In the genomic region with DNA sequence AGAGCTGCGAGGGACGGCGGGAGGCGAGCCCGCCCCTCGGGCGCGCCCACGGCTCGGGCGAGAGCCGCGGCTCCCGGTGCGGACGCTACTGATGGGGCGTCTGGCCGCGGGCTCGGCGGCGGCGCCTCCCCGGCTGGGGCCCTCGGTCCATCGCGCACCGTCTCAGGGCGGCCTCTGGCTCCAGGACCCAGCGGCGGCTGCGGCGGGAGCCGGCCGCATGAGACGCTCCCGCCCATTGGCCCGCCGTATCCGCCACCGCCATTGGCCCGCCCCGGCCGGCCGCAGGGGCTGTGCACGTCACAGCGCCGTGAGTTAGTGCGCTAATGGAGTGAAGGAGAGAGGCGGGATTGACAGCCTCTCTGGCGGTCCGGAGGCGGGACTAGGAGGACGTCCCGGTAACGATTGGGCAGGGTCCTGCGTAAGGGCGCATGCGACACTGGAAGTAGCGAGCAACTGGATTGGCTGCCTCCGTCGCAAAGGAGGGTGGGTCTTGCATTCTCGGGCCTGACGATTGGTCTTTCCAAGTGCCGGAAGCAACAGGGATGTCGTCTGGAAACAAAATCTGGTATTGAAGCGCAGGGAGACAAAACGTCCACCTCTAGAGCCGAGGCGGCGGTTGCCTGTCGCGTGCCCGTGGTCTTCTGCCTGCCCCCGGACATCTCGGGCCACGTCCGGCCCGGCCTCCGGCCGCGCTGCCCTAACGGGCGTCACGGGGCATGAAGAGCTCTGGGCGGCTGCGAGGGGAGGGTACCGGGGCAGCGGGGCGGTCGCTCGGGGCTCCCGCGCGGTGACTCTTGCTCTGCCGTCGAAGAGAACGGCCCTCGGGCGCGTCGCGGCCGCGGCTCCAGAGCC, we compare ENCODE assay signal across 8 cellular contexts. TPM values are rescaled to one million over a fixed set of nuclear protein-coding genes. Genes with fewer than 3 reads are reported as not detected.
DNase-seq lines count a peak whose midpoint lies in the region; ATAC-seq and TF ChIP-seq lines count a peak whose summit lies in the region.

Gene ANKRD11 (minus strand): TSS at position 176 of the 852 bp plus-strand sequence. CDS start 173,542 bp downstream, outside the sequence.

- peak within 1 kb of the TSS; percentile 72 for H2AFZ ChIP-seq in trophoblast cell (ENCODE audit: insufficient read depth, low read length, poor library complexity)

- H3K27ac ChIP-seq in cardiac muscle cell (peak within 1 kb of the TSS; percentile 99), trophoblast cell (ENCODE audit: low read depth, low read length) (peak within 1 kb of the TSS; percentile 71), transverse colon (peak within 1 kb of the TSS; percentile 98 to 100 (median 100))

- peak within 1 kb of the TSS; percentile 76 for H4K8ac ChIP-seq in trophoblast cell (ENCODE audit: low read depth, low read length)

- no peak for TF ChIP-seq CTCF in GM12875 (IDR thresholded peaks at IDR 0.05; ENCODE audit: borderline replicate concordance, insufficient read depth, low read depth, low read length)
- TF ChIP-seq CTCF in cardiac muscle cell (IDR thresholded peaks at IDR 0.05; ENCODE audit: low read depth, low read length), result no peak
- no peak for TF ChIP-seq CTCF in transverse colon (IDR thresholded peaks at IDR 0.05)

- ATAC-seq in HG02798 (IDR thresholded peaks at IDR 0.05; ENCODE audit: poor library complexity, unreplicated experiment), result peak; percentile 90

- no peaks in the 10 kb centered on the region for H3K36me3 ChIP-seq in adipocyte (ENCODE audit: control insufficient read depth, insufficient read depth, low read length, severe bottlenecking)
- H3K36me3 ChIP-seq in cardiac muscle cell, result no peaks in the 10 kb centered on the region
- peaks cover 0 to 2% of the 10 kb centered on the region in 2 experiments for H3K36me3 ChIP-seq in trophoblast cell (ENCODE audit: control insufficient read depth in 1 of 2, insufficient read depth in 2 of 2, low read length in 2 of 2)
- no peaks in the 10 kb centered on the region for H3K36me3 ChIP-seq in transverse colon

- no peak within 1 kb of the TSS for H3K23ac ChIP-seq in trophoblast cell (ENCODE audit: low read length)

- H3K14ac ChIP-seq in trophoblast cell (ENCODE audit: low read length), result peak within 1 kb of the TSS; percentile 70

- no peaks in the 10 kb centered on the region for H3K9me3 ChIP-seq in adipocyte (ENCODE audit: control insufficient read depth, low read length)
- no peaks in the 10 kb centered on the region for H3K9me3 ChIP-seq in cardiac muscle cell (ENCODE audit: low read depth)
- no peaks in the 10 kb centered on the region for H3K9me3 ChIP-seq in trophoblast cell (ENCODE audit: insufficient read depth, low read depth, low read length)
- no peaks in the 10 kb centered on the region for H3K9me3 ChIP-seq in transverse colon

- peak within 1 kb of the TSS; percentile 76 for H3K18ac ChIP-seq in trophoblast cell (ENCODE audit: low read length)

- DNase-seq in NCI-H1436 (lab: John Stamatoyannopoulos, UW) (peak; percentile 99), T follicular helper cell (ENCODE audit: low read depth) (peak; percentile 98), adipocyte (ENCODE audit: low read depth) (peak; percentile 100), cardiac muscle cell (ENCODE audit: low read depth in 1 of 2, low spot score in 1 of 2) (peak; percentile 100), trophoblast cell (peak; percentile 99 to 100), transverse colon (peak; percentile 99)

- peak within 1 kb of the TSS; percentile 86 for H2BK5ac ChIP-seq in trophoblast cell (ENCODE audit: low read depth, low read length, poor library complexity)

- peak within 1 kb of the TSS; percentile 95 for H3K4me2 ChIP-seq in trophoblast cell (ENCODE audit: low read length)

- H3K79me1 ChIP-seq in trophoblast cell (ENCODE audit: low read length), result peaks cover 6% of the 10 kb centered on the region

- in situ Hi-C loops in transverse colon (cut with MboI; ENCODE audit: low pct_ligation_motif_present in 1 of 4, low pct_unique_long_range_greater_than_20kb in 1 of 4, low sequenced_read_pairs in 3 of 4), result loop anchor here in 1 of 4 donors (10.0 kb wide), 1 partner anchor 156 kb away; no protein-coding TSS in a partner anchor

- intact Hi-C loops in transverse colon (cut with DNase I; ENCODE audit: low total_unique reads), result no loop called here

- H4K91ac ChIP-seq in trophoblast cell (ENCODE audit: low read depth, low read length), result peak within 1 kb of the TSS; percentile 86

- H2BK12ac ChIP-seq in trophoblast cell (ENCODE audit: low read length), result no peak within 1 kb of the TSS

- H3K4ac ChIP-seq in trophoblast cell (ENCODE audit: low read depth, low read length), result peak within 1 kb of the TSS; percentile 87

- H4K12ac ChIP-seq in trophoblast cell (ENCODE audit: low read depth, low read length), result peak within 1 kb of the TSS; percentile 87

- H3K79me2 ChIP-seq in trophoblast cell (ENCODE audit: control insufficient read depth, insufficient read depth, low read length, poor library complexity), result peaks cover 18% of the 10 kb centered on the region

- TF ChIP-seq POLR2A in transverse colon (IDR thresholded peaks at IDR 0.05), result peak; percentile 88

- no peak within 1 kb of the TSS for H2BK120ac ChIP-seq in trophoblast cell (ENCODE audit: insufficient read depth, low read length, poor library complexity)

- WGBS in trophoblast cell (ENCODE audit: extremely low coverage, insufficient coverage, insufficient read length), result no CpG with 5 or more reads among the region's 105 CpGs
- WGBS in transverse colon (ENCODE audit: low coverage in 1 of 2), 2 donors, result 0% methylated on average over 45 of the region's 105 CpGs; no CpG with 5 or more reads in 1 of the 2 donors

- H3K9ac ChIP-seq in adipocyte (ENCODE audit: low read length) (peak within 1 kb of the TSS; percentile 90), trophoblast cell (ENCODE audit: low read length) (peak within 1 kb of the TSS; percentile 94)

- H3K4me3 ChIP-seq in GM12875 (ENCODE audit: low read depth, low read length), result peak within 1 kb of the TSS; percentile 75
- peak within 1 kb of the TSS; percentile 89 for H3K4me3 ChIP-seq in adipocyte (ENCODE audit: low read length)
- peak within 1 kb of the TSS; percentile 96 for H3K4me3 ChIP-seq in cardiac muscle cell
- H3K4me3 ChIP-seq in trophoblast cell (ENCODE audit: low read depth, low read length), result peak within 1 kb of the TSS; percentile 94
- peak within 1 kb of the TSS; percentile 93 to 100 (median 99) for H3K4me3 ChIP-seq in transverse colon

- no peak for TF ChIP-seq EP300 in transverse colon (IDR thresholded peaks at IDR 0.05; ENCODE audit: low read depth)

- H3K27me3 ChIP-seq in adipocyte (replicated peaks; ENCODE audit: control insufficient read depth, insufficient read depth, low read length) (no peaks in the 10 kb centered on the region), cardiac muscle cell (no peaks in the 10 kb centered on the region), trophoblast cell (ENCODE audit: insufficient read depth, low read length) (no peaks in the 10 kb centered on the region), transverse colon (no peaks in the 10 kb centered on the region)

- H3K4me1 ChIP-seq in adipocyte (ENCODE audit: control insufficient read depth, insufficient read depth, low read length), result peaks cover 48% of the 10 kb centered on the region
- H3K4me1 ChIP-seq in cardiac muscle cell (ENCODE audit: low read depth), result peaks cover 26% of the 10 kb centered on the region
- H3K4me1 ChIP-seq in trophoblast cell (ENCODE audit: control insufficient read depth in 1 of 2, insufficient read depth in 2 of 2, low read length in 2 of 2), result peaks cover 10 to 18% of the 10 kb centered on the region in 2 experiments
- peaks cover 29 to 57% (median 38%) of the 10 kb centered on the region in 4 donors for H3K4me1 ChIP-seq in transverse colon

- H2AK5ac ChIP-seq in trophoblast cell (ENCODE audit: low read length), result peak within 1 kb of the TSS; percentile 42

RNA-seq across cellular contexts. Expression of gene ANKRD11, which starts in this region (rescaled TPM):
- 70.1 and 111 TPM in 2 replicates for total RNA-seq in cardiac muscle cell
- 131 and 159 TPM in 2 replicates for polyA plus RNA-seq in cardiac muscle cell
- 101 and 102 TPM in 2 replicates for polyA plus RNA-seq in trophoblast cell (2013)
- total RNA-seq in transverse colon, result 100 to 1,000 TPM; 109 to 281 (median 142) TPM

Comparison
In these comparisons a context has a peak if more than half of its experiments do, and no peak if none do; other contexts are left out.
1. Peak in every context shown above with its lines: DNase-seq, ATAC-seq, H3K4me3 ChIP-seq and H3K27ac ChIP-seq.